8 cellular contexts compared by ENCODE assay signal in genomic region chr12:51721281-51721940, GRCh38.
DNase-seq lines count a peak whose midpoint lies in the region; ATAC-seq, FAIRE-seq and TF ChIP-seq lines count a peak whose summit lies in the region.

No MANE protein-coding gene starts in this region.

- peak overlapping the region in 2 of 4 donors; percentile 46 to 73 for H3K4me3 Mint-ChIP-seq in CD4-positive, CD25-positive, alpha-beta regulatory T cell
- H3K4me3 Mint-ChIP-seq in activated CD8-positive, alpha-beta T cell treated with anti-CD3 and anti-CD28 coated beads for 36 hours, result peak overlapping the region; percentile 59

- CTCF ChIA-PET in activated CD8-positive, alpha-beta T cell treated with anti-CD3 and anti-CD28 coated beads for 36 hours (lab: Charles Lee), result interaction anchor here (1.1 to 1.6 kb wide), 2 partner anchors 92 to 102 kb away, joined by 3 to 7 read pairs; no protein-coding TSS in a partner anchor
- CTCF ChIA-PET in H1 (lab: Charles Lee; ENCODE audit: partially characterized antibody), result interaction anchor here (0.8 to 1.0 kb wide), 4 partner anchors 29 to 96 kb away, joined by 3 to 4 read pairs (median 3); no protein-coding TSS in a partner anchor

- no peaks in the 10 kb centered on the region for H3K79me2 ChIP-seq in H1 (ENCODE audit: control insufficient read depth in 1 of 2, insufficient read depth in 2 of 2, low read length in 2 of 2)

- no peaks in the 10 kb centered on the region for H3K9me3 ChIP-seq in CD4-positive, CD25-positive, alpha-beta regulatory T cell (ENCODE audit: control insufficient read depth in 2 of 2, low read length in 2 of 2)
- H3K9me3 ChIP-seq in H1 (ENCODE audit: insufficient read depth in 2 of 2, low read depth in 1 of 2, low read length in 1 of 2), result no peaks in the 10 kb centered on the region
- no peaks in the 10 kb centered on the region for H3K9me3 ChIP-seq in neuronal stem cell (replicated peaks in 1 of 2; ENCODE audit: control insufficient read depth in 2 of 2, insufficient read depth in 1 of 2, low read depth in 1 of 2, low read length in 2 of 2)
- H3K9me3 ChIP-seq in tibial nerve, result no peaks in the 10 kb centered on the region

- H3K9ac ChIP-seq in H1 (replicated peaks in 1 of 4; ENCODE audit: extremely low read depth in 1 of 4, low read depth in 3 of 4, low read length in 3 of 4) (no peak overlapping the region), neuronal stem cell (ENCODE audit: low read depth, low read length, poor library complexity) (peak overlapping the region; percentile 73)

- H3K9me3 Mint-ChIP-seq in CD4-positive, CD25-positive, alpha-beta regulatory T cell, result peaks cover 0 to 2% (median 0%) of the 10 kb centered on the region in 7 donors
- H3K9me3 Mint-ChIP-seq in activated CD8-positive, alpha-beta T cell treated with anti-CD3 and anti-CD28 coated beads for 36 hours, result no peaks in the 10 kb centered on the region

- H4K5ac ChIP-seq in H1 (ENCODE audit: insufficient read length, low read depth, low read length), result no peak overlapping the region

- H2BK120ac ChIP-seq in H1 (replicated peaks; ENCODE audit: low read depth, low read length) (no peak overlapping the region), neuronal stem cell (ENCODE audit: low read depth, low read length) (no peak overlapping the region)

- H2BK5ac ChIP-seq in H1 (ENCODE audit: low read depth, low read length) (no peak overlapping the region), neuronal stem cell (ENCODE audit: low read length) (no peak overlapping the region)

- no peak overlapping the region for H2BK20ac ChIP-seq in H1 (ENCODE audit: low read length)

- TF ChIP-seq POLR2A in H1 (IDR thresholded peaks at IDR 0.05; ENCODE audit: control extremely low read depth in 1 of 2, low read depth in 2 of 2, low read length in 2 of 2), result no peak
- TF ChIP-seq POLR2A in tibial nerve (IDR thresholded peaks at IDR 0.05), result no peak

- H3K27ac ChIP-seq in CD4-positive, CD25-positive, alpha-beta regulatory T cell (ENCODE audit: insufficient read depth, low read length, poor library complexity, severe bottlenecking), result no peak overlapping the region
- H3K27ac ChIP-seq in H1 (ENCODE audit: low read depth, low read length) (no peak overlapping the region), neuronal stem cell (replicated peaks; ENCODE audit: low read length) (no peak overlapping the region), tibial nerve (no peak overlapping the region)

- H3K18ac ChIP-seq in H1 (ENCODE audit: extremely low read depth, low read length) (no peak overlapping the region; the same call in 1 of the 2 replicates), neuronal stem cell (ENCODE audit: low read length) (peak overlapping the region; percentile 85)

- peak; percentile 20 for TF ChIP-seq CTCF in activated CD8-positive, alpha-beta T cell treated with anti-CD3 and anti-CD28 coated beads for 36 hours (IDR thresholded peaks at IDR 0.05)
- TF ChIP-seq CTCF in H1 (IDR thresholded peaks at IDR 0.05; ENCODE audit: control extremely low read depth in 1 of 3, insufficient read depth in 1 of 3, low read depth in 1 of 3, low read length in 3 of 3), result peak; percentile 24 to 39 (median 31)
- TF ChIP-seq CTCF in tibial nerve (IDR thresholded peaks at IDR 0.05), result peak in 1 of 5 experiments; percentile 30

- H3K14ac ChIP-seq in H1 (ENCODE audit: insufficient read length), result no peak overlapping the region
- H3K14ac ChIP-seq in neuronal stem cell (ENCODE audit: low read length), result no peak overlapping the region

- peak; percentile 57 for FAIRE-seq in H1 (lab: Jason Lieb, UNC)

- DNase-seq in CD4-positive, CD25-positive, alpha-beta regulatory T cell, result peak; percentile 1 to 21 (median 13)
- peak; percentile 72 for DNase-seq in activated CD8-positive, alpha-beta T cell treated with anti-CD3 and anti-CD28 coated beads for 36 hours
- DNase-seq in H1 (ENCODE audit: low read depth in 1 of 2, low spot score in 2 of 2), result peak; percentile 31 to 87
- DNase-seq in neuronal stem cell (ENCODE audit: low spot score), result peak; percentile 42
- peak in 1 of 2 donors; percentile 8 for DNase-seq in tibial nerve (ENCODE audit: low spot score in 2 of 2)
- no peak for DNase-seq in KG1 (lab: John Stamatoyannopoulos, UW)
- no peak for DNase-seq in NCI-H2171 treated with DMSO at 0.1 percent for 48 hours (lab: John Stamatoyannopoulos, UW)

- ATAC-seq in CD4-positive, CD25-positive, alpha-beta regulatory T cell (ENCODE audit: low read depth in 2 of 2), result peak; percentile 74 to 79
- ATAC-seq in activated CD8-positive, alpha-beta T cell treated with anti-CD3 and anti-CD28 coated beads for 36 hours, result peak; percentile 96
- no peak for ATAC-seq in HG03039 (IDR thresholded peaks at IDR 0.05; ENCODE audit: unreplicated experiment)

- peak overlapping the region; percentile 42 for H4K91ac ChIP-seq in H1 (replicated peaks; ENCODE audit: insufficient read length, low read length)
- H4K91ac ChIP-seq in neuronal stem cell (ENCODE audit: low read depth, low read length, poor library complexity), result no peak overlapping the region

- H3K36me3 ChIP-seq in CD4-positive, CD25-positive, alpha-beta regulatory T cell (ENCODE audit: control insufficient read depth, insufficient read depth, low read length), result no peaks in the 10 kb centered on the region
- H3K36me3 ChIP-seq in H1 (ENCODE audit: control insufficient read depth in 2 of 4, insufficient read depth in 4 of 4, low read length in 3 of 4), result peaks cover 0 to 8% (median 3%) of the 10 kb centered on the region in 4 experiments; a peak in 2 of 8 replicates
- H3K36me3 ChIP-seq in neuronal stem cell (replicated peaks in 1 of 2; ENCODE audit: control insufficient read depth in 2 of 2, insufficient read depth in 2 of 2, low read length in 2 of 2), result peaks cover 2 to 40% of the 10 kb centered on the region in 2 donors
- H3K36me3 ChIP-seq in tibial nerve, result no peaks in the 10 kb centered on the region

- H2AK5ac ChIP-seq in H1 (ENCODE audit: low read depth, low read length) (no peak overlapping the region), neuronal stem cell (ENCODE audit: low read depth, low read length) (no peak overlapping the region)

- no peak overlapping the region for H3K4me3 ChIP-seq in CD4-positive, CD25-positive, alpha-beta regulatory T cell (ENCODE audit: low read depth, low read length)
- H3K4me3 ChIP-seq in H1 (ENCODE audit: extremely low read depth in 1 of 4, insufficient read depth in 2 of 4, low read depth in 3 of 4, low read length in 4 of 4), result peak overlapping the region; percentile 4 to 30 (median 26); a peak in 6 of 8 replicates
- H3K4me3 ChIP-seq in neuronal stem cell (ENCODE audit: low read length in 2 of 2), result peak overlapping the region in 1 of 2 donors; percentile 76
- peak overlapping the region in 3 of 4 donors; percentile 15 to 34 (median 22) for H3K4me3 ChIP-seq in tibial nerve

- H3K23ac ChIP-seq in H1 (ENCODE audit: insufficient read length) (no peak overlapping the region), neuronal stem cell (ENCODE audit: low read depth, low read length, poor library complexity) (peak overlapping the region; percentile 21)

- no peak overlapping the region for H3K56ac ChIP-seq in H1 (replicated peaks; ENCODE audit: insufficient read length, low read depth, low read length)

- peaks cover 0 to 3% of the 10 kb centered on the region in 2 experiments for H4K20me1 ChIP-seq in H1 (replicated peaks in 1 of 2; ENCODE audit: control insufficient read depth in 1 of 2, insufficient read depth in 2 of 2, low read length in 2 of 2)

- peaks cover 3% of the 10 kb centered on the region for H3K23me2 ChIP-seq in H1 (ENCODE audit: low read depth, low read length)

- peak overlapping the region; percentile 90 for H4K8ac ChIP-seq in H1 (ENCODE audit: extremely low read depth, insufficient read depth, low read length)
- H4K8ac ChIP-seq in neuronal stem cell (ENCODE audit: low read depth, low read length), result no peak overlapping the region

- TF ChIP-seq RAD21 in H1 (IDR thresholded peaks at IDR 0.05 in 1 of 2, conservative IDR thresholded peaks at IDR 0.05 in 1 of 2; ENCODE audit: low read depth in 2 of 2, low read length in 2 of 2), result peak in 1 of 2 experiments; percentile 27; a peak in 2 of 4 replicates

- H3K27me3 Mint-ChIP-seq in CD4-positive, CD25-positive, alpha-beta regulatory T cell, result peaks cover 43% of the 10 kb centered on the region
- peaks cover 19% of the 10 kb centered on the region for H3K27me3 Mint-ChIP-seq in activated CD8-positive, alpha-beta T cell treated with anti-CD3 and anti-CD28 coated beads for 36 hours

- H3K27me3 ChIP-seq in CD4-positive, CD25-positive, alpha-beta regulatory T cell (ENCODE audit: control insufficient read depth, insufficient read depth, low read length), result peaks cover 7% of the 10 kb centered on the region
- H3K27me3 ChIP-seq in H1 (replicated peaks in 1 of 4; ENCODE audit: control insufficient read depth in 3 of 4, extremely low read depth in 1 of 4, insufficient read depth in 3 of 4, low read length in 3 of 4) (no peaks in the 10 kb centered on the region), neuronal stem cell (ENCODE audit: control insufficient read depth in 3 of 3, insufficient read depth in 3 of 3, low read depth in 1 of 3, low read length in 3 of 3) (peaks cover 0 to 3% (median 0%) of the 10 kb centered on the region in 3 experiments), tibial nerve (peaks cover 0 to 24% of the 10 kb centered on the region in 2 donors)

- H2BK15ac ChIP-seq in H1 (ENCODE audit: low read length), result no peak overlapping the region
- no peak overlapping the region for H2BK15ac ChIP-seq in neuronal stem cell (ENCODE audit: low read length)

- no peaks in the 10 kb centered on the region for H3K79me1 ChIP-seq in H1 (ENCODE audit: low read depth, low read length)
- no peaks in the 10 kb centered on the region for H3K79me1 ChIP-seq in neuronal stem cell (ENCODE audit: low read depth, low read length)

- intact Hi-C loops in activated CD8-positive, alpha-beta T cell treated with anti-CD3 and anti-CD28 coated beads for 36 hours (cut with micrococcal nuclease), result no loop called here

- H2BK12ac ChIP-seq in H1 (ENCODE audit: low read depth, low read length) (no peak overlapping the region), neuronal stem cell (ENCODE audit: low read length) (no peak overlapping the region)

- no peak for TF ChIP-seq EP300 in H1 (IDR thresholded peaks at IDR 0.05; ENCODE audit: borderline replicate concordance in 1 of 2, low read depth in 2 of 2, low read length in 2 of 2)
- TF ChIP-seq EP300 in tibial nerve (IDR thresholded peaks at IDR 0.05), result no peak

- peaks cover 0 to 12% (median 3%) of the 10 kb centered on the region in 4 donors for H3K4me1 Mint-ChIP-seq in CD4-positive, CD25-positive, alpha-beta regulatory T cell
- H3K4me1 Mint-ChIP-seq in activated CD8-positive, alpha-beta T cell treated with anti-CD3 and anti-CD28 coated beads for 36 hours (ENCODE audit: low read depth), result peaks cover 11% of the 10 kb centered on the region

- H3K4me1 ChIP-seq in CD4-positive, CD25-positive, alpha-beta regulatory T cell (ENCODE audit: control insufficient read depth, insufficient read depth, low read length, poor library complexity, severe bottlenecking), result peaks cover 4% of the 10 kb centered on the region
- H3K4me1 ChIP-seq in H1 (replicated peaks in 1 of 4; ENCODE audit: control insufficient read depth in 3 of 4, insufficient read depth in 4 of 4, low read length in 3 of 4) (no peaks in the 10 kb centered on the region; a peak in 1 of 7 replicates), neuronal stem cell (ENCODE audit: control insufficient read depth in 2 of 2, insufficient read depth in 1 of 2, low read depth in 1 of 2, low read length in 2 of 2) (peaks cover 0 to 2% of the 10 kb centered on the region in 2 donors), tibial nerve (peaks cover 0 to 10% (median 8%) of the 10 kb centered on the region in 4 donors)

- no peaks in the 10 kb centered on the region for H3K36me3 Mint-ChIP-seq in CD4-positive, CD25-positive, alpha-beta regulatory T cell
- no peaks in the 10 kb centered on the region for H3K36me3 Mint-ChIP-seq in activated CD8-positive, alpha-beta T cell treated with anti-CD3 and anti-CD28 coated beads for 36 hours (ENCODE audit: low read depth)

- H3K4ac ChIP-seq in H1 (replicated peaks; ENCODE audit: insufficient read length, low read depth, low read length), result no peak overlapping the region
- H3K4ac ChIP-seq in neuronal stem cell (ENCODE audit: low read length), result no peak overlapping the region

- H3K27ac Mint-ChIP-seq in CD4-positive, CD25-positive, alpha-beta regulatory T cell, result no peak overlapping the region
- no peak overlapping the region for H3K27ac Mint-ChIP-seq in activated CD8-positive, alpha-beta T cell treated with anti-CD3 and anti-CD28 coated beads for 36 hours

- H2AFZ ChIP-seq in H1 (ENCODE audit: low read length) (no peak overlapping the region), neuronal stem cell (ENCODE audit: low read length) (no peak overlapping the region)

- 38% methylated on average over 40 of the region's 44 CpGs; no CpG with 5 or more reads in 1 of the 2 experiments for WGBS in H1 (ENCODE audit: extremely low coverage in 1 of 2, insufficient coverage in 1 of 2, insufficient read length in 1 of 2, insufficient replicate concordance in 2 of 2, low coverage in 1 of 2, low lambda C conversion rate in 2 of 2, missing lambda C conversion rate in 1 of 2), 2 experiments
- WGBS in neuronal stem cell (ENCODE audit: extremely low coverage in 2 of 2, insufficient read length in 2 of 2, insufficient replicate concordance in 1 of 2), 2 donors, result no CpG with 5 or more reads among the region's 44 CpGs
- WGBS in tibial nerve, 2 donors, result 7 to 9% methylated on average over 28 to 37 of the region's 44 CpGs

- H3K4me2 ChIP-seq in H1 (ENCODE audit: insufficient read depth in 1 of 2, low read depth in 2 of 2, low read length in 2 of 2) (peak overlapping the region; percentile 56 to 64), neuronal stem cell (ENCODE audit: insufficient read depth, low read length, poor library complexity, severe bottlenecking) (peak overlapping the region; percentile 84)

- POLR2A ChIA-PET in activated CD8-positive, alpha-beta T cell treated with anti-CD3 and anti-CD28 coated beads for 36 hours (lab: Charles Lee), result no interaction called here
- POLR2A ChIA-PET in H1 (lab: Charles Lee; ENCODE audit: partially characterized antibody), result no interaction called here

Comparison
In these comparisons a context has a peak if more than half of its experiments do, and no peak if none do; other contexts are left out.
1. DNase-seq: peak in CD4-positive, CD25-positive, alpha-beta regulatory T cell (3 of 3), activated CD8-positive, alpha-beta T cell treated with anti-CD3 and anti-CD28 coated beads for 36 hours (single experiment), H1 (2 of 2) and neuronal stem cell (single experiment); none in KG1 (single experiment) and NCI-H2171 treated with DMSO at 0.1 percent for 48 hours (single experiment).